8 cellular contexts compared by ENCODE assay signal in genomic region chr9:69121155-69122085, GRCh38. TPM values are rescaled to one million over a fixed set of nuclear protein-coding genes. Genes with fewer than 3 reads are reported as not detected.
DNase-seq lines count a peak whose midpoint lies in the region; ATAC-seq and TF ChIP-seq lines count a peak whose summit lies in the region.

No MANE protein-coding gene starts in this region.

- no peaks in the 10 kb centered on the region for H3K27me3 ChIP-seq in GM06990 (replicated peaks; ENCODE audit: control insufficient read depth, insufficient read depth, low read length)

- in situ Hi-C loops in KBM-7 (cut with MboI; ENCODE audit: low pct_unique_long_range_greater_than_20kb, low sequenced_read_pairs), result no loop called here

- peak overlapping the region; percentile 97 for H3K4me3 Mint-ChIP-seq in T-helper 2 cell treated with Interferon-gamma antibody and Interleukin-4, amounts not matched to agents 5 μg/mL and 100 μg/mL, for 36 hours

- peaks cover 9% of the 10 kb centered on the region for H3K27me3 Mint-ChIP-seq in T-helper 2 cell treated with Interferon-gamma antibody and Interleukin-4, amounts not matched to agents 5 μg/mL and 100 μg/mL, for 36 hours (ENCODE audit: low read depth)

- peak overlapping the region; percentile 59 for H3K4me3 ChIP-seq in GM06990 (replicated peaks; ENCODE audit: low read depth, low read length)

- peak overlapping the region; percentile 74 for H3K27ac Mint-ChIP-seq in T-helper 2 cell treated with Interferon-gamma antibody and Interleukin-4, amounts not matched to agents 5 μg/mL and 100 μg/mL, for 36 hours

- H3K36me3 ChIP-seq in GM06990 (ENCODE audit: control insufficient read depth, insufficient read depth, low read length), result no peaks in the 10 kb centered on the region

- peak; percentile 59 for ATAC-seq in GM21717 (IDR thresholded peaks at IDR 0.05; ENCODE audit: unreplicated experiment)

- TF ChIP-seq CTCF in GM06990 (IDR thresholded peaks at IDR 0.05; ENCODE audit: insufficient read depth, low read length, poor library complexity, severe bottlenecking), result no peak

- peaks cover 12% of the 10 kb centered on the region for H3K4me1 Mint-ChIP-seq in T-helper 2 cell treated with Interferon-gamma antibody and Interleukin-4, amounts not matched to agents 5 μg/mL and 100 μg/mL, for 36 hours (ENCODE audit: low read depth)

- DNase-seq in GM06990 (ENCODE audit: extremely low read depth, insufficient read length), result peak; percentile 64
- peak; percentile 72 for DNase-seq in KBM-7
- peak; percentile 28 for DNase-seq in T-helper 2 cell treated with Interferon-gamma antibody and Interleukin-4, amounts not matched to agents 5 μg/mL and 100 μg/mL, for 36 hours (ENCODE audit: low spot score)
- peak; percentile 15 for DNase-seq in cerebellum (ENCODE audit: low spot score)
- peak; percentile 84 for DNase-seq in left kidney (ENCODE audit: low read depth, low spot score)
- DNase-seq in stimulated activated CD4-positive, alpha-beta T cell treated with anti-CD3 and anti-CD28 coated beads, Interleukin-2, amount 100 ng/mL, for 48 hours, result peak; percentile 8 to 15
- no peak for DNase-seq in H4 (ENCODE audit: low spot score)

- no peaks in the 10 kb centered on the region for H3K9me3 Mint-ChIP-seq in T-helper 2 cell treated with Interferon-gamma antibody and Interleukin-4, amounts not matched to agents 5 μg/mL and 100 μg/mL, for 36 hours

- no peaks in the 10 kb centered on the region for H3K36me3 Mint-ChIP-seq in T-helper 2 cell treated with Interferon-gamma antibody and Interleukin-4, amounts not matched to agents 5 μg/mL and 100 μg/mL, for 36 hours (ENCODE audit: low read depth)

RNA-seq across cellular contexts. Expression of gene TJP2, which starts 52.7 kb away (rescaled TPM):
- 23.0 TPM for total RNA-seq in cerebellum
- total RNA-seq in H4 (2014; rRNA removed; shearing (Covaris generic)), result 8.2 and 10.7 TPM in 2 replicates
